In the genomic region with DNA sequence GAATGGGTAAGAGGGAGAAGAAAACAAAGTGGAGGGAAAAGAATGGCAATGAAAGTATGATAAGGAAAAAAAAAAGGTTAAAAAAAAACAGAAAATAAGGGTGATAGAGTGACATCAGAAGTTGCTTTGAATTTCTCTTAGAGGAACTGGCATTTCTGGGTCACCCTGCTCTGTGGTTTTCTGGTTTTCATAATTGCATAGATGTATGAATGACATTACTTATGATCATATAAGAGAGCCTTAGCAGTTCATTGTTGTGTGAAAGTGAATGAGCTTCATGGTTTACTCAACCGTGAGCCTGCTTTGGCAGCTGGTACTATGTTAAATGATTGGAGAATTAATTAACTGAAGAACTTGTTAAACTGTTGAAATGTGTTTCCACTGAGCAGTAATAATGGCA, we compare ENCODE assay signal across 17 cellular contexts.
DNase-seq lines count a peak whose midpoint lies in the region; ATAC-seq and TF ChIP-seq lines count a peak whose summit lies in the region.
"Had no signal": no experiment of that assay in that cellular context is flagged by ENCODE, and none has a peak within 500 bp of the region (broad histone marks: within the 10 kb centered on the region; RNA-seq: fewer than 3 reads in every experiment).

No MANE protein-coding gene starts in this region.

- no peaks in the 10 kb centered on the region for H3K27me3 ChIP-seq in left lung
- H3K27me3 ChIP-seq: adrenal gland, suprapubic skin had no signal

- H3K27ac Mint-ChIP-seq in activated naive CD4-positive, alpha-beta T cell treated with anti-CD3 and anti-CD28 coated beads, Interleukin-2, amount 50 U/mL, for 72 hours = no peak overlapping the region
- H3K27ac Mint-ChIP-seq in effector memory CD8-positive, alpha-beta T cell = no peak overlapping the region
- H3K27ac Mint-ChIP-seq: activated CD4-positive, alpha-beta T cell treated with anti-CD3 and anti-CD28 coated beads, Interleukin-2, amount 10 ng/mL, durations not matched to agents 24 days and 14 days; T-helper 17 cell had no signal

- intact Hi-C loops in left lung (cut with DNase I) = no loop called here

- no peak for DNase-seq in activated naive CD4-positive, alpha-beta T cell treated with anti-CD3 and anti-CD28 coated beads, Interleukin-2, amount 50 U/mL, for 72 hours (ENCODE audit: low spot score in 2 of 2)
- no peak for DNase-seq in activated naive CD4-positive, alpha-beta T cell treated with anti-CD3 and anti-CD28 coated beads, Interleukin-2, amount 50 U/mL, for 16 hours
- DNase-seq in NCI-H1105 treated with DMSO at 0.1 percent for 48 hours (lab: John Stamatoyannopoulos, UW) (peak; percentile 89), coronary artery (ENCODE audit: low spot score) (no peak), left lung (no peak), amygdala (lab: John Stamatoyannopoulos, UW) (no peak)
- no peak for DNase-seq in effector memory CD8-positive, alpha-beta T cell
- DNase-seq: ACHN; activated CD4-positive, alpha-beta T cell treated with anti-CD3 and anti-CD28 coated beads, Interleukin-2, amount 10 ng/mL, durations not matched to agents 24 days and 14 days; activated T-cell treated with anti-CD3 and anti-CD28 coated beads, Interleukin-2, amount 50 U/mL, for 1 hour; adrenal gland; kidney; MM.1S; NCI-H526 treated with DMSO at 0.1 percent for 48 hours; T-helper 17 cell had no signal

- H3K27me3 Mint-ChIP-seq in effector memory CD8-positive, alpha-beta T cell = no peaks in the 10 kb centered on the region
- H3K27me3 Mint-ChIP-seq: activated CD4-positive, alpha-beta T cell treated with anti-CD3 and anti-CD28 coated beads, Interleukin-2, amount 10 ng/mL, durations not matched to agents 24 days and 14 days; T-helper 17 cell had no signal

- H3K36me3 ChIP-seq in left lung = no peaks in the 10 kb centered on the region
- H3K36me3 ChIP-seq: adrenal gland, suprapubic skin had no signal

- no peak overlapping the region for H3K27ac ChIP-seq in coronary artery
- no peak overlapping the region for H3K27ac ChIP-seq in left lung
- H3K27ac ChIP-seq: adrenal gland, suprapubic skin had no signal

- H3K4me1 Mint-ChIP-seq in effector memory CD8-positive, alpha-beta T cell (ENCODE audit: low read depth in 2 of 2) = no peaks in the 10 kb centered on the region
- H3K4me1 Mint-ChIP-seq: activated CD4-positive, alpha-beta T cell treated with anti-CD3 and anti-CD28 coated beads, Interleukin-2, amount 10 ng/mL, durations not matched to agents 24 days and 14 days had no signal

- no peaks in the 10 kb centered on the region for H3K9me3 Mint-ChIP-seq in activated naive CD4-positive, alpha-beta T cell treated with anti-CD3 and anti-CD28 coated beads, Interleukin-2, amount 50 U/mL, for 72 hours
- H3K9me3 Mint-ChIP-seq in effector memory CD8-positive, alpha-beta T cell = peaks cover 0 to 2% of the 10 kb centered on the region in 2 donors
- H3K9me3 Mint-ChIP-seq: activated CD4-positive, alpha-beta T cell treated with anti-CD3 and anti-CD28 coated beads, Interleukin-2, amount 10 ng/mL, durations not matched to agents 24 days and 14 days had no signal

- no peaks in the 10 kb centered on the region for H3K9me3 ChIP-seq in left lung
- H3K9me3 ChIP-seq: adrenal gland, suprapubic skin had no signal

- peak; percentile 33 to 37 for ATAC-seq in activated naive CD4-positive, alpha-beta T cell treated with anti-CD3 and anti-CD28 coated beads, Interleukin-2, amount 50 U/mL, for 72 hours
- ATAC-seq in HG02642 (IDR thresholded peaks at IDR 0.05; ENCODE audit: poor library complexity, unreplicated experiment) = peak; percentile 47
- ATAC-seq in left lung = no peak
- no peak for ATAC-seq in effector memory CD8-positive, alpha-beta T cell (replicated peaks)
- ATAC-seq: T-helper 17 cell had no signal

- TF ChIP-seq CTCF in coronary artery (IDR thresholded peaks at IDR 0.05) (no peak), left lung (IDR thresholded peaks at IDR 0.05) (no peak)

- peaks cover 0 to 1% of the 10 kb centered on the region in 2 donors for H3K36me3 Mint-ChIP-seq in activated naive CD4-positive, alpha-beta T cell treated with anti-CD3 and anti-CD28 coated beads, Interleukin-2, amount 50 U/mL, for 72 hours
- no peaks in the 10 kb centered on the region for H3K36me3 Mint-ChIP-seq in effector memory CD8-positive, alpha-beta T cell (ENCODE audit: insufficient read depth)

- no peak overlapping the region for H3K4me3 Mint-ChIP-seq in effector memory CD8-positive, alpha-beta T cell
- H3K4me3 Mint-ChIP-seq: activated CD4-positive, alpha-beta T cell treated with anti-CD3 and anti-CD28 coated beads, Interleukin-2, amount 10 ng/mL, durations not matched to agents 24 days and 14 days; T-helper 17 cell had no signal

- H3K4me1 ChIP-seq in left lung = no peaks in the 10 kb centered on the region
- H3K4me1 ChIP-seq: adrenal gland, suprapubic skin had no signal

- H3K4me3 ChIP-seq in coronary artery (no peak overlapping the region), left lung (no peak overlapping the region)
- H3K4me3 ChIP-seq: adrenal gland, suprapubic skin had no signal

Comparison
In these comparisons a context has a peak if more than half of its experiments do, and no peak if none do; other contexts are left out.
1. ATAC-seq: peak in activated naive CD4-positive, alpha-beta T cell treated with anti-CD3 and anti-CD28 coated beads, Interleukin-2, amount 50 U/mL, for 72 hours (2 of 2) and HG02642 (single experiment); none in left lung (single experiment) and effector memory CD8-positive, alpha-beta T cell (single experiment).